22 cellular contexts compared by ENCODE assay signal in genomic region chr9:22374021-22374420, GRCh38.
DNase-seq lines count a peak whose midpoint lies in the region; ATAC-seq and TF ChIP-seq lines count a peak whose summit lies in the region.
"Had no signal": no experiment of that assay in that cellular context is flagged by ENCODE, and none has a peak within 500 bp of the region (broad histone marks: within the 10 kb centered on the region; RNA-seq: fewer than 3 reads in every experiment).

No MANE protein-coding gene starts in this region.

- DNase-seq in COLO668 (lab: John Stamatoyannopoulos, UW; ENCODE audit: unreplicated experiment) (peak; percentile 39), NCI-H146 treated with DMSO at 0.1 percent for 48 hours (lab: John Stamatoyannopoulos, UW; ENCODE audit: unreplicated experiment) (peak; percentile 76), NCI-H82 treated with DMSO at 0.1 percent for 48 hours (lab: John Stamatoyannopoulos, UW; ENCODE audit: unreplicated experiment) (peak; percentile 48), iPS-NIHi7 (ENCODE audit: extremely low spot score) (peak; percentile 18), substantia nigra (lab: John Stamatoyannopoulos, UW) (no peak), NCI-H2107 treated with DMSO at 0.1 percent for 48 hours (lab: John Stamatoyannopoulos, UW; ENCODE audit: unreplicated experiment) (no peak)
- DNase-seq in NK-92 treated with Interleukin-12 subunit alpha and Interleukin-12 subunit beta, amount 100 ng/mL, for 24 hours (lab: John Stamatoyannopoulos, UW), result no peak
- DNase-seq: ACHN; activated CD4-positive, alpha-beta T cell treated with anti-CD3 and anti-CD28 coated beads for 36 hours; activated CD8-positive, alpha-beta memory T cell treated with anti-CD3 and anti-CD28 coated beads for 24 hours; activated naive CD4-positive, alpha-beta T cell treated with Interleukin-2 at 50 U/mL for 16 hours; activated T-cell treated with anti-CD3 and anti-CD28 coated beads, Interleukin-2, amount 50 U/mL, for 24 hours; colonic mucosa; EL; NCI-H1417; right cardiac atrium; stimulated activated CD4-positive, alpha-beta T cell treated with anti-CD3 and anti-CD28 coated beads, Interleukin-12 subunit alpha, Interleukin-12 subunit beta, amount 100 ng/mL, for 4 hours; stomach; trophoblast cell had no signal

- H3K27ac ChIP-seq in substantia nigra (ENCODE audit: low read depth, low read length, poor library complexity, severe bottlenecking), result no peak overlapping the region
- H3K27ac ChIP-seq: BLaER1, breast epithelium, colonic mucosa, stomach had no signal

- no peak for TF ChIP-seq POLR2A in GM18505 (IDR thresholded peaks at IDR 0.05; ENCODE audit: borderline replicate concordance, extremely low read depth, insufficient read depth, insufficient read length)

- ATAC-seq in GM18505 (IDR thresholded peaks at IDR 0.05; ENCODE audit: unreplicated experiment), result no peak
- ATAC-seq: activated CD4-positive, alpha-beta T cell treated with anti-CD3 and anti-CD28 coated beads for 36 hours; right cardiac atrium had no signal

Comparison
In these comparisons a context has a peak if more than half of its experiments do, and no peak if none do; other contexts are left out.
1. DNase-seq: peak in COLO668 (single experiment), NCI-H146 treated with DMSO at 0.1 percent for 48 hours (single experiment), NCI-H82 treated with DMSO at 0.1 percent for 48 hours (single experiment) and iPS-NIHi7 (single experiment); none in substantia nigra (0 of 49), NCI-H2107 treated with DMSO at 0.1 percent for 48 hours (single experiment) and NK-92 treated with Interleukin-12 subunit alpha and Interleukin-12 subunit beta, amount 100 ng/mL, for 24 hours (single experiment).